ENCODE assay signal across 8 cellular contexts in the genomic region with DNA sequence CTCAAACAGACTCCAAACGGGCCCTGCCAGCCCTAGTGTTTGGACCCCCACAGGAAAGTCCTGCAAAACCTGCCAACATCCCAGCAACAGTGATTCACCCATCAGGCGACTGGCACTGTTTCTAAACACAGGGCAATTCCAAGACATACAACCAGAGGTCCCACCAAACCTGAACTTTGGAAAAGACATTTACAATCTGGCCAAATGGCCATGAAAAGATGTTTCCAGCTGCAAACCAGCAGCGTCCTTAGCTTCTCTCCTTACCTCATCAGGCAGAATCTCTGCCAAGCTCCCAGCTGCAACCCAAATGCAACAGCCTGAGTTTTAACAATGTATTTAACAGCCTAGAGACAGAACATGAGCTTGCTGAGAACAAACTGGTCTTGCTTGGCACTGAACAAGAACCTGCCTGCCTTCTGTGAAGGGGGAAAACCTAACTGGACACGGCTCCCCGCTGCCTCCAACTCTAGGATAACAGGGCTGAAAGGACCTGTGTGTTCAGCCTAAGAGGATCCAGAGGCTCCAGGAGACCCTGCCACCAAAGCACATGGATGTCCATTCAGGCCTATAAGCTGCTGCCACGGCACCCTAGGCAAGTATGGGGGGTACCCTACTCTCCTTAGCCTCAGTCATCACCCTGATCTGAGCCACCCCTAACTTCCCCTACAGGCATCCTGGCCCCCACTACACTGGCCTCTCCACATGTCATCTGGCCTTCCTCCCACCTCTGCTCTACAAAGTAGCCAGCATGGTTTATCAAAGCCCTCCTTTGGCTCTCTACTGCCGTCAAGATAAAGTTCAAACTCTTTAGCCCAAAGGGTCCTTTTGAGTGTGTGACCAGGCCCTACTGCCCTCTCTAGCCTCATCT. TPM values are rescaled to one million over a fixed set of nuclear protein-coding genes. Genes with fewer than 3 reads are reported as not detected.
A peak's percentile ranks its signal among the peaks of the same experiment; 100 is the strongest.
DNase-seq lines count a peak whose midpoint lies in the region; ATAC-seq, FAIRE-seq and TF ChIP-seq lines count a peak whose summit lies in the region.
"Had no signal": no experiment of that assay in that cellular context is flagged by ENCODE, and none has a peak within 500 bp of the region (broad histone marks: within the 10 kb centered on the region; RNA-seq: fewer than 3 reads in every experiment).

No MANE protein-coding gene starts in this region.

- DNase-seq in bronchial epithelial cell (ENCODE audit: low read depth) (peak; percentile 22), left colon (peak; percentile 26 to 64), upper lobe of right lung (no peak), GM19240 (ENCODE audit: insufficient read length, low spot score) (no peak), NCI-H128 (lab: John Stamatoyannopoulos, UW; ENCODE audit: unreplicated experiment) (no peak)
- DNase-seq: T-helper 1 cell had no signal

- H3K9me3 ChIP-seq in upper lobe of right lung = no peaks in the 10 kb centered on the region

- H3K36me3 ChIP-seq in bronchial epithelial cell (ENCODE audit: control insufficient read depth, insufficient read depth, low read length) = peaks cover 3% of the 10 kb centered on the region
- H3K36me3 ChIP-seq in upper lobe of right lung = peaks cover 4% of the 10 kb centered on the region

- peaks cover 28% of the 10 kb centered on the region for H3K4me1 ChIP-seq in upper lobe of right lung

- H3K27ac ChIP-seq in upper lobe of right lung = no peak overlapping the region

- ATAC-seq in HG02759 (IDR thresholded peaks at IDR 0.05; ENCODE audit: unreplicated experiment) (peak; percentile 31), left colon (no peak), upper lobe of right lung (no peak), HG03469 (IDR thresholded peaks at IDR 0.05; ENCODE audit: unreplicated experiment) (no peak)

- H3K27me3 ChIP-seq in bronchial epithelial cell (ENCODE audit: control insufficient read depth, insufficient read depth, low read length) = no peaks in the 10 kb centered on the region
- no peaks in the 10 kb centered on the region for H3K27me3 ChIP-seq in upper lobe of right lung

- H3K4me3 ChIP-seq in bronchial epithelial cell (ENCODE audit: low read depth, low read length) = no peak overlapping the region
- no peak overlapping the region for H3K4me3 ChIP-seq in upper lobe of right lung

- no peak for FAIRE-seq in bronchial epithelial cell (lab: Jason Lieb, UNC)

- no peak for TF ChIP-seq CTCF in bronchial epithelial cell (IDR thresholded peaks at IDR 0.05; ENCODE audit: insufficient read depth, low read length, severe bottlenecking)
- TF ChIP-seq CTCF in upper lobe of right lung (IDR thresholded peaks at IDR 0.05) = peak; percentile 10

- intact Hi-C loops in left colon (cut with DNase I, micrococcal nuclease) (no loop called here), upper lobe of right lung (cut with DNase I) (no loop called here)

RNA-seq across cellular contexts. Expression of gene P4HA2, which starts 5.6 kb away (rescaled TPM):
- total RNA-seq in bronchial epithelial cell = 174 and 190 TPM in 2 replicates
- 10 to 100 TPM; 56.7 to 69.4 TPM for total RNA-seq in left colon
- total RNA-seq in upper lobe of right lung = 79.0 TPM

RNA-seq across cellular contexts. Expression of gene PDLIM4, which starts 35.5 kb away (rescaled TPM):
- total RNA-seq in bronchial epithelial cell (12.9 and 18.8 TPM in 2 replicates), left colon (10 to 100 TPM in 1 of 2 donors, 1 to 10 TPM in 1; 1.5 to 11.9 TPM), upper lobe of right lung (7.4 TPM)

Comparison
In these comparisons a context has a peak if more than half of its experiments do, and no peak if none do; other contexts are left out.
1. DNase-seq: peak in bronchial epithelial cell (single experiment) and left colon (2 of 2); none in upper lobe of right lung (single experiment), GM19240 (single experiment) and NCI-H128 (single experiment).